In genomic region chr6:165713845-165714466, GRCh38 we compare ENCODE assay signal across 2 cellular contexts.
TF ChIP-seq lines count a peak whose summit lies in the region.

No MANE protein-coding gene starts in this region.

TF ChIP-seq in HEK293, 187 proteins besides CTCF, POLR2A, EP300 and RAD21:
- TF ChIP-seq ZFHX2 (tag by site-specific recombination; conservative IDR thresholded peaks at IDR 0.05): peak; percentile 46; the same call in 1 of the 2 replicates
- no peak for TF ChIP-seq ZBTB6 (tag by site-specific recombination; IDR thresholded peaks at IDR 0.05)
- TF ChIP-seq HOXD13 (CRISPR knock-in tag; IDR thresholded peaks at IDR 0.05; ENCODE audit: borderline replicate concordance): no peak
- peak; percentile 37; the same call in 1 of the 2 replicates for TF ChIP-seq EGR2 (tag by site-specific recombination; IDR thresholded peaks at IDR 0.05; ENCODE audit: low read depth)

TF ChIP-seq in H1, 55 proteins besides CTCF, POLR2A, EP300 and RAD21 (continued from another document):
- TF ChIP-seq CBX5 (IDR thresholded peaks at IDR 0.05; ENCODE audit: low read depth, low read length) (no peak), KDM1A (IDR thresholded peaks at IDR 0.05; ENCODE audit: borderline replicate concordance, low read length) (no peak), E2F6 (IDR thresholded peaks at IDR 0.05) (no peak), CHD2 (IDR thresholded peaks at IDR 0.05; ENCODE audit: low read length) (no peak), SIN3A (conservative IDR thresholded peaks at IDR 0.05 in 1 of 2, IDR thresholded peaks at IDR 0.05 in 1 of 2; ENCODE audit: low read depth in 1 of 2, low read length in 2 of 2) (no peak), NANOG (IDR thresholded peaks at IDR 0.05; ENCODE audit: insufficient read depth, low read depth, low read length, poor library complexity, severe bottlenecking) (no peak), JUND (IDR thresholded peaks at IDR 0.05; ENCODE audit: low read length) (no peak), GTF2F1 (IDR thresholded peaks at IDR 0.05; ENCODE audit: borderline replicate concordance, low read depth, low read length) (no peak), ATF2 (IDR thresholded peaks at IDR 0.05; ENCODE audit: low read length) (no peak)
